In genomic region chr11:74170694-74171629, GRCh38 we compare ENCODE assay signal across 8 cellular contexts. TPM values are rescaled to one million over a fixed set of nuclear protein-coding genes. Genes with fewer than 3 reads are reported as not detected.
A peak's percentile ranks its signal among the peaks of the same experiment; 100 is the strongest.
DNase-seq lines count a peak whose midpoint lies in the region; ATAC-seq and TF ChIP-seq lines count a peak whose summit lies in the region.

Gene C2CD3 (minus strand): TSS chr11:74171002. CDS start chr11:74170792, 210 bp downstream.
Gene PPME1 (plus strand): TSS chr11:74171289. CDS start chr11:74171422, 133 bp downstream.

- peak; percentile 98 for DNase-seq in AG09309 (ENCODE audit: low read depth)
- peak; percentile 99 for DNase-seq in NCI-H2227 treated with DMSO at 0.1 percent for 48 hours (lab: John Stamatoyannopoulos, UW)
- peak; percentile 100 for DNase-seq in cardiac fibroblast (ENCODE audit: low read depth in 2 of 2)
- peak; percentile 95 for DNase-seq in iPS-NIHi7 (ENCODE audit: extremely low spot score)
- peak; percentile 87 for DNase-seq in smooth muscle cell (lab: John Stamatoyannopoulos, UW; ENCODE audit: unreplicated experiment)

- H2AFZ ChIP-seq in smooth muscle cell (ENCODE audit: low read depth): peak within 1 kb of the TSS; percentile 96

- WGBS in smooth muscle cell (ENCODE audit: low lambda C conversion rate): under 1% methylated on average over 68 of the region's 68 CpGs

- peak within 1 kb of the TSS; percentile 75 for H3K9ac ChIP-seq in smooth muscle cell (ENCODE audit: low read depth)

- peak within 1 kb of the TSS; percentile 92 for H3K4me2 ChIP-seq in smooth muscle cell

- H3K27me3 ChIP-seq in smooth muscle cell (ENCODE audit: low read depth): no peaks in the 10 kb centered on the region

- H3K4me1 ChIP-seq in smooth muscle cell (ENCODE audit: low read depth): peaks cover 34% of the 10 kb centered on the region

- TF ChIP-seq CTCF in AG09309 (IDR thresholded peaks at IDR 0.05; ENCODE audit: control insufficient read depth, insufficient read depth, low read depth, low read length, missing control alignments) (peak; percentile 45), WI38 (IDR thresholded peaks at IDR 0.05; ENCODE audit: low read depth, low read length) (0 out of 2 replicates have a peak, but pooled peaks have one; percentile 3), cardiac fibroblast (IDR thresholded peaks at IDR 0.05; ENCODE audit: low read depth, low read length) (peak; percentile 23), smooth muscle cell (IDR thresholded peaks at IDR 0.05; ENCODE audit: borderline replicate concordance, insufficient read depth, poor library complexity, severe bottlenecking) (no peak)

- H3K27ac ChIP-seq in smooth muscle cell (ENCODE audit: low read depth): peak within 1 kb of the TSS; percentile 70

- ATAC-seq in HG03175 (IDR thresholded peaks at IDR 0.05; ENCODE audit: unreplicated experiment): peak; percentile 97

- peak; percentile 84 for TF ChIP-seq POLR2A in GM18951 (IDR thresholded peaks at IDR 0.05; ENCODE audit: extremely low read depth, insufficient read depth, insufficient read length)

- H3K4me3 ChIP-seq in AG09309 (ENCODE audit: control insufficient read depth, low read depth, low read length) (peak within 1 kb of the TSS; percentile 90), WI38 (ENCODE audit: low read depth, low read length) (peak within 1 kb of the TSS; percentile 80), cardiac fibroblast (replicated peaks in 1 of 2; ENCODE audit: low read depth in 2 of 2, low read length in 2 of 2) (peak within 1 kb of the TSS; percentile 98 to 99), smooth muscle cell (peak within 1 kb of the TSS; percentile 80)

- H4K20me1 ChIP-seq in smooth muscle cell (ENCODE audit: low read depth): peaks cover 22% of the 10 kb centered on the region

- no peaks in the 10 kb centered on the region for H3F3A ChIP-seq in smooth muscle cell (ENCODE audit: low read depth)

- in situ Hi-C loops in GM18951 (cut with MboI; ENCODE audit: low sequenced_read_pairs, unreplicated experiment): no loop called here

- peaks cover 8% of the 10 kb centered on the region for H3K36me3 ChIP-seq in smooth muscle cell (ENCODE audit: low read depth)

- H3K79me2 ChIP-seq in smooth muscle cell (ENCODE audit: low read depth): peaks cover 71% of the 10 kb centered on the region

- H3K9me3 ChIP-seq in smooth muscle cell (replicated peaks; ENCODE audit: low read depth): no peaks in the 10 kb centered on the region

RNA-seq across cellular contexts. Expression of gene C2CD3, which starts in this region (rescaled TPM):
- 13.3 and 24.1 TPM in 2 replicates for total RNA-seq in smooth muscle cell
- polyA plus RNA-seq in smooth muscle cell: 4.9 and 10.6 TPM in 2 replicates

RNA-seq across cellular contexts. Expression of gene PPME1, which starts in this region (rescaled TPM):
- 44.9 and 67.1 TPM in 2 replicates for total RNA-seq in smooth muscle cell
- polyA plus RNA-seq in smooth muscle cell: 68.9 and 69.1 TPM in 2 replicates

Comparison
In these comparisons a context has a peak if more than half of its experiments do, and no peak if none do; other contexts are left out.
1. Peak in every context shown above with its lines: DNase-seq, ATAC-seq, H3K4me3 ChIP-seq and H3K27ac ChIP-seq.